Comparison of ENCODE assay signal across 19 cellular contexts in the genomic region with DNA sequence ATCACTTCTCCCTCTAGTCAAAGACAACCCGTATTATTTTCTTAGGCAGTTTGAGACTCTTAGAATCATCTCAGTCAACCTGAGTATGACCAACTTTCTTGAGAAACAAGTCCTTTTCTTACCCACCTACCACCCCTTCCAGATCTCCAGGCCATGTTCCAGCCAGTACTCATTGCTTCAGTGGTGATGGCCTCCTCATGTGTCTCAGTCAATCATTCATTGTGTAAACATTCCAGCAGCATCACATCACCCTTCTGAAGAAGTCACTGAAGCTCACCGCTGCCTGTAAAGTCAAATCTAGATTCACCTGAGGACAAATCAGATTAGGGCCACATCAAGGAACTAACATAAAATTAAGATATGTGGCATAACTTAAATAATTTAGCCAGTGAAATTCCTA.
DNase-seq lines count a peak whose midpoint lies in the region; ATAC-seq, FAIRE-seq and TF ChIP-seq lines count a peak whose summit lies in the region.
"Had no signal": no experiment of that assay in that cellular context is flagged by ENCODE, and none has a peak within 500 bp of the region (broad histone marks: within the 10 kb centered on the region; RNA-seq: fewer than 3 reads in every experiment).

No MANE protein-coding gene starts in this region.

- H3K4me2 ChIP-seq in endothelial cell of umbilical vein (ENCODE audit: insufficient read depth, low read length): no peak overlapping the region

- no peak for TF ChIP-seq POLR2A in endothelial cell of umbilical vein (IDR thresholded peaks at IDR 0.05; ENCODE audit: low read depth, low read length)

- peaks cover 53% of the 10 kb centered on the region for H3K4me1 Mint-ChIP-seq in nephron progenitor cell

- ATAC-seq in GM19452 (IDR thresholded peaks at IDR 0.05; ENCODE audit: unreplicated experiment): no peak
- ATAC-seq: activated T-cell treated with anti-CD3 and anti-CD28 coated beads, Interleukin-2, amount 50 U/mL, for 4 hours had no signal

- H2AFZ ChIP-seq in endothelial cell of umbilical vein (ENCODE audit: low read depth, low read length): no peak overlapping the region

- DNase-seq in DMS53 treated with DMSO at 0.1 percent for 48 hours (lab: John Stamatoyannopoulos, UW; ENCODE audit: unreplicated experiment): peak; percentile 56
- peak; percentile 26 for DNase-seq in LoVo (ENCODE audit: low spot score)
- DNase-seq in endothelial cell of umbilical vein (ENCODE audit: low read depth, low spot score): no peak
- DNase-seq in nephron progenitor cell: no peak
- DNase-seq in NCI-H2081 (lab: John Stamatoyannopoulos, UW): no peak
- DNase-seq in activated CD4-positive, alpha-beta T cell treated with anti-CD3 and anti-CD28 coated beads, Interleukin-2, amount 50 U/mL, for 48 hours: no peak
- DNase-seq in NCI-H2196 treated with DMSO at 0.1 percent for 48 hours (lab: John Stamatoyannopoulos, UW; ENCODE audit: unreplicated experiment): no peak
- DNase-seq: activated CD4-positive, alpha-beta T cell treated with anti-CD3 and anti-CD28 coated beads for 4 hours; activated T-cell treated with anti-CD3 and anti-CD28 coated beads, Interleukin-2, amount 50 U/mL, for 4 hours; DMS79 treated with DMSO at 0.1 percent for 48 hours; MG63; NCI-H2029 treated with DMSO at 0.1 percent for 48 hours; retina; stimulated activated CD4-positive, alpha-beta T cell treated with anti-CD3 and anti-CD28 coated beads, Interleukin-4, amount 100 ng/mL, for 1 hour had no signal

- H3K4me3 ChIP-seq in endothelial cell of umbilical vein (replicated peaks in 1 of 3; ENCODE audit: insufficient read depth in 1 of 3, low read depth in 1 of 3, low read length in 3 of 3): no peak overlapping the region
- H3K4me3 ChIP-seq: MG63 had no signal

- no peaks in the 10 kb centered on the region for H3K79me2 ChIP-seq in endothelial cell of umbilical vein (ENCODE audit: control insufficient read depth, insufficient read depth, low read length)

- TF ChIP-seq CTCF in endothelial cell of umbilical vein (IDR thresholded peaks at IDR 0.05; ENCODE audit: extremely low read depth in 1 of 2, insufficient read depth in 1 of 2, low read depth in 1 of 2, low read length in 2 of 2): no peak
- no peak for TF ChIP-seq CTCF in nephron progenitor cell (IDR thresholded peaks at IDR 0.05)

- no TSS peak for BruUV-seq in endothelial cell of umbilical vein (replicated peaks; lab: Mats Ljungman, UMichigan)

- H3K9me3 Mint-ChIP-seq in nephron progenitor cell: no peaks in the 10 kb centered on the region
- H3K9me3 Mint-ChIP-seq: activated T-cell treated with anti-CD3 and anti-CD28 coated beads, Interleukin-2, amount 50 U/mL, for 4 hours; dendritic cell treated with granulocyte-macrophage colony-stimulating factor and Interleukin-4, amounts not matched to agents 40 ng/mL and 50 ng/mL, for 4 days had no signal

- H3K4me1 ChIP-seq in endothelial cell of umbilical vein (ENCODE audit: control insufficient read depth, extremely low read depth, insufficient read depth, low read length): peaks cover 7% of the 10 kb centered on the region

- no peaks in the 10 kb centered on the region for H3K9me3 ChIP-seq in endothelial cell of umbilical vein (replicated peaks; ENCODE audit: control insufficient read depth, insufficient read depth, low read length)
- H3K9me3 ChIP-seq: MG63 had no signal

- H3K27ac ChIP-seq in endothelial cell of umbilical vein (ENCODE audit: insufficient read depth, low read depth, low read length): no peak overlapping the region

- peak overlapping the region; percentile 34 for H3K27ac Mint-ChIP-seq in nephron progenitor cell
- H3K27ac Mint-ChIP-seq: dendritic cell treated with granulocyte-macrophage colony-stimulating factor and Interleukin-4, amounts not matched to agents 40 ng/mL and 50 ng/mL, for 4 days had no signal

- CTCF ChIA-PET in endothelial cell of umbilical vein (lab: Charles Lee): no interaction called here

- H3K9me1 ChIP-seq in endothelial cell of umbilical vein (replicated peaks; ENCODE audit: control insufficient read depth, extremely low read depth, insufficient read depth, low read length): no peaks in the 10 kb centered on the region

- no peaks in the 10 kb centered on the region for H3K36me3 ChIP-seq in endothelial cell of umbilical vein (ENCODE audit: control insufficient read depth in 2 of 2, extremely low read depth in 1 of 2, insufficient read depth in 2 of 2, low read length in 2 of 2)
- H3K36me3 ChIP-seq: MG63 had no signal

- FAIRE-seq in endothelial cell of umbilical vein (lab: Jason Lieb, UNC): peak; percentile 46
- FAIRE-seq: frontal cortex, GM12891, islet of Langerhans had no signal

- peaks cover 2% of the 10 kb centered on the region for H3K27me3 Mint-ChIP-seq in nephron progenitor cell (ENCODE audit: low read depth, poor library complexity)

- H3K4me3 Mint-ChIP-seq in nephron progenitor cell: peak overlapping the region; percentile 12
- H3K4me3 Mint-ChIP-seq: activated T-cell treated with anti-CD3 and anti-CD28 coated beads, Interleukin-2, amount 50 U/mL, for 4 hours; dendritic cell treated with granulocyte-macrophage colony-stimulating factor and Interleukin-4, amounts not matched to agents 40 ng/mL and 50 ng/mL, for 4 days had no signal

- POLR2A ChIA-PET in endothelial cell of umbilical vein (lab: Charles Lee): no interaction called here

- no peaks in the 10 kb centered on the region for H3K36me3 Mint-ChIP-seq in nephron progenitor cell (ENCODE audit: low read depth)

- dilution Hi-C loops in endothelial cell of umbilical vein (cut with MboI; ENCODE audit: extremely low pct_ligation_motif_present, low sequenced_read_pairs): no loop called here

- intact Hi-C loops in endothelial cell of umbilical vein (cut with micrococcal nuclease): no loop called here

- no peak overlapping the region for H3K9ac ChIP-seq in endothelial cell of umbilical vein (replicated peaks; ENCODE audit: extremely low read depth, insufficient read depth, low read length)

- no peaks in the 10 kb centered on the region for H4K20me1 ChIP-seq in endothelial cell of umbilical vein (replicated peaks; ENCODE audit: control insufficient read depth, extremely low read depth, insufficient read depth, low read length)

- no peaks in the 10 kb centered on the region for H3K27me3 ChIP-seq in endothelial cell of umbilical vein (ENCODE audit: control insufficient read depth in 2 of 2, insufficient read depth in 2 of 2, low read length in 2 of 2)
- H3K27me3 ChIP-seq: MG63 had no signal

TF ChIP-seq in endothelial cell of umbilical vein, 7 proteins besides CTCF, POLR2A, EP300 and RAD21:
- TF ChIP-seq MYC (IDR thresholded peaks at IDR 0.05; ENCODE audit: low read depth, low read length) (no peak), POLR2AphosphoS5 (IDR thresholded peaks at IDR 0.05; ENCODE audit: insufficient read depth, low read depth, low read length) (no peak), JUN (IDR thresholded peaks at IDR 0.05; ENCODE audit: borderline replicate concordance, insufficient read depth, insufficient read length, low read depth) (no peak), GATA2 (IDR thresholded peaks at IDR 0.05; ENCODE audit: insufficient read depth, insufficient read length, low read depth, low read length) (no peak)
TF ChIP-seq in endothelial cell of umbilical vein: peak in this region for 0.

Comparison
In these comparisons a context has a peak if more than half of its experiments do, and no peak if none do; other contexts are left out.
1. DNase-seq: peak in DMS53 treated with DMSO at 0.1 percent for 48 hours (single experiment) and LoVo (single experiment); none in endothelial cell of umbilical vein (single experiment), nephron progenitor cell (single experiment), NCI-H2081 (0 of 2), activated CD4-positive, alpha-beta T cell treated with anti-CD3 and anti-CD28 coated beads, Interleukin-2, amount 50 U/mL, for 48 hours (0 of 2) and NCI-H2196 treated with DMSO at 0.1 percent for 48 hours (single experiment).